17 cellular contexts compared by ENCODE assay signal in the genomic region with DNA sequence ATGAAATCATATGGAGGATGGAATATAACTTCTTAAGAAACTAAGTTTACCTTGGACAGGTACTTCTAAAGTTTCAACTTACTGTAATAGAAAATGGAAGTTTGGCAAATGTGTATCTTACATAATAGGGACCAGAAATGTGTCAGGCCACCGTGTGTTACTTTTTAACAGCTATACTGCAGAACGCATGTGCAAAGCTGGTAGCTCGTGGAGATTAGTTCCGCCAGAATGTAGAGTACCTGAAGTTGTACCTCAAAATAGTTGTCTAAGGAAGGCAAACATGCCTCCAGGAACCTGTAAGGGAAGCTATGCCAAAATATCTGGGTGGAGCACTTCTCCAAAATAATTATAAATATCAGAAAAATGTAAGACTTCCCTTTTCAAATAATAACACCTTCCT.
"Had no signal": no experiment of that assay in that cellular context is flagged by ENCODE, and none has a peak within 500 bp of the region (broad histone marks: within the 10 kb centered on the region; RNA-seq: fewer than 3 reads in every experiment).

No MANE protein-coding gene starts in this region.

- H3K4me2 ChIP-seq: neural progenitor cell had no signal

- H3K9me3 ChIP-seq: colonic mucosa, gastrocnemius medialis, prostate gland, suprapubic skin, upper lobe of left lung had no signal

- H3K36me3 ChIP-seq: brain microvascular endothelial cell, colonic mucosa, gastrocnemius medialis, neural progenitor cell, prostate gland, suprapubic skin, upper lobe of left lung had no signal

- ATAC-seq: gastrocnemius medialis; stimulated activated naive CD8-positive, alpha-beta T cell treated with anti-CD3 and anti-CD28 coated beads, Interleukin-15, amount 100 ng/mL, for 72 hours had no signal

- H3K27me3 ChIP-seq: brain microvascular endothelial cell, colonic mucosa, gastrocnemius medialis, neural progenitor cell, suprapubic skin, upper lobe of left lung had no signal

- H3K36me3 Mint-ChIP-seq: neural progenitor cell had no signal

- H3K4me3 Mint-ChIP-seq: neural progenitor cell; stimulated activated naive CD8-positive, alpha-beta T cell treated with anti-CD3 and anti-CD28 coated beads, Interleukin-15, amount 100 ng/mL, for 72 hours had no signal

- H3K27ac ChIP-seq: brain microvascular endothelial cell, colonic mucosa, gastrocnemius medialis, neural progenitor cell, prostate gland, suprapubic skin, upper lobe of left lung had no signal

- H3K4me1 Mint-ChIP-seq: stimulated activated naive CD8-positive, alpha-beta T cell treated with anti-CD3 and anti-CD28 coated beads, Interleukin-15, amount 100 ng/mL, for 72 hours had no signal

- H3K4me1 ChIP-seq: colonic mucosa, gastrocnemius medialis, neural progenitor cell, prostate gland had no signal

- H3K27me3 Mint-ChIP-seq: stimulated activated naive CD8-positive, alpha-beta T cell treated with anti-CD3 and anti-CD28 coated beads, Interleukin-15, amount 100 ng/mL, for 72 hours had no signal

- H3K9ac ChIP-seq: neural progenitor cell had no signal

- H2AFZ ChIP-seq: neural progenitor cell had no signal

- H3K27ac Mint-ChIP-seq: neural progenitor cell; stimulated activated naive CD8-positive, alpha-beta T cell treated with anti-CD3 and anti-CD28 coated beads, Interleukin-15, amount 100 ng/mL, for 72 hours had no signal

- DNase-seq: activated CD4-positive, alpha-beta T cell treated with anti-CD3 and anti-CD28 coated beads, Interleukin-2, amount 50 U/mL, for 4 hours; activated naive CD4-positive, alpha-beta T cell treated with Interleukin-2 at 50 U/mL for 16 hours; central memory CD4-positive, alpha-beta T cell; colonic mucosa; erythroblast; gastrocnemius medialis; head of caudate nucleus; kidney glomerular epithelial cell; right cardiac atrium; small intestine; stimulated activated CD4-positive, alpha-beta T cell treated with anti-CD3 and anti-CD28 coated beads, Interleukin-4, amount 100 ng/mL, for 1 hour; stimulated activated naive CD8-positive, alpha-beta T cell treated with anti-CD3 and anti-CD28 coated beads, Interleukin-15, amount 100 ng/mL, for 72 hours; upper lobe of left lung had no signal

- H3K9me3 Mint-ChIP-seq: neural progenitor cell; stimulated activated naive CD8-positive, alpha-beta T cell treated with anti-CD3 and anti-CD28 coated beads, Interleukin-15, amount 100 ng/mL, for 72 hours had no signal

- H3K4me3 ChIP-seq: colonic mucosa, gastrocnemius medialis, neural progenitor cell, prostate gland, suprapubic skin, upper lobe of left lung had no signal
